ENCODE assay signal across 32 cellular contexts in the genomic region with DNA sequence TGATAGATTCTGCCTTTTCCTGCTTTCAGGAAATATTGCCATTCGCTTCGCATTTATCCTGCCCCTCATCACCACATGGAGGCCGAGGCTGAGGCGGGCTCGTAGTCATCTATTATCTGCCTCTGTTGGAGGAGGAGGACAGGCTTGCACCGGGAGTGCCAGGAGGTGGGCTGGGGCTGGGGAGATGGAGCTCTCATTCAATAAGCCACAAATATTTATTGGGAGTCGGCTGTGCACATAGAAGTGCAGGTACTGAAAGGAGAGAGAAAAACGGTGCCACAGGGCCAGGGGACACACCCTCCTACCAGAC.
"Had no signal": no experiment of that assay in that cellular context is flagged by ENCODE, and none has a peak within 500 bp of the region (broad histone marks: within the 10 kb centered on the region; RNA-seq: fewer than 3 reads in every experiment).

No MANE protein-coding gene starts in this region.

- H3K9me3 Mint-ChIP-seq: activated B cell treated with CpG ODN at 0.5 μM for 24 hours; activated CD4-positive, alpha-beta memory T cell treated with anti-CD3 and anti-CD28 coated beads, Interleukin-2, amount 10 ng/mL, durations not matched to agents 7 days and 5 days; activated CD4-positive, alpha-beta T cell treated with anti-CD3 and anti-CD28 coated beads, Interleukin-2, amount 10 ng/mL, durations not matched to agents 7 days and 5 days; activated naive CD4-positive, alpha-beta T cell treated with anti-CD3 and anti-CD28 coated beads, Interleukin-2, amount 10 ng/mL, durations not matched to agents 7 days and 5 days; activated naive CD4-positive, alpha-beta T cell treated with anti-CD3 and anti-CD28 coated beads, Interleukin-2, amount 50 U/mL, for 24 hours; activated naive CD8-positive, alpha-beta T cell treated with anti-CD3 and anti-CD28 coated beads, Interleukin-2, amount 10 ng/mL, durations not matched to agents 7 days and 5 days; activated naive CD8-positive, alpha-beta T cell treated with anti-CD3 and anti-CD28 coated beads, Interleukin-2, amount 50 U/mL, for 24 hours; activated T-cell treated with anti-CD3 and anti-CD28 coated beads, Interleukin-2, amount 50 U/mL, for 24 hours; activated T-helper 2 cell treated with anti-CD3 and anti-CD28 coated beads, Interferon-gamma antibody, Interleukin-2, Interleukin-4, amounts not matched to agents 10 μg/mL and 5 μg/mL and 100 μg/mL, durations not matched to agents 14 hours and 24 hours and 36 hours; central memory CD8-positive, alpha-beta T cell; T-helper 1 cell treated with Interleukin-12 subunit alpha and Interleukin-12 subunit beta and Interleukin-4 antibody, amounts not matched to agents 30 μg/mL and 1 μg/mL, for 36 hours; T-helper 2 cell treated with Interferon-gamma antibody and Interleukin-4, amounts not matched to agents 5 μg/mL and 100 μg/mL, for 36 hours had no signal

- H3K4me3 Mint-ChIP-seq: activated B cell treated with CpG ODN at 0.5 μM for 24 hours; activated CD4-positive, alpha-beta memory T cell treated with anti-CD3 and anti-CD28 coated beads, Interleukin-2, amount 10 ng/mL, durations not matched to agents 7 days and 5 days; activated CD4-positive, alpha-beta T cell treated with anti-CD3 and anti-CD28 coated beads, Interleukin-2, amount 10 ng/mL, durations not matched to agents 7 days and 5 days; activated CD8-positive, alpha-beta memory T cell treated with anti-CD3 and anti-CD28 coated beads, Interleukin-2, amount 10 ng/mL, durations not matched to agents 7 days and 5 days; activated CD8-positive, alpha-beta T cell treated with anti-CD3 and anti-CD28 coated beads, Interleukin-2, amount 10 ng/mL, durations not matched to agents 7 days and 5 days; activated naive CD4-positive, alpha-beta T cell treated with anti-CD3 and anti-CD28 coated beads, Interleukin-2, amount 10 ng/mL, durations not matched to agents 7 days and 5 days; activated naive CD4-positive, alpha-beta T cell treated with anti-CD3 and anti-CD28 coated beads, Interleukin-2, amount 50 U/mL, for 24 hours; activated naive CD8-positive, alpha-beta T cell; activated naive CD8-positive, alpha-beta T cell treated with anti-CD3 and anti-CD28 coated beads, Interleukin-2, amount 10 ng/mL, durations not matched to agents 7 days and 5 days; activated naive CD8-positive, alpha-beta T cell treated with anti-CD3 and anti-CD28 coated beads, Interleukin-2, amount 50 U/mL, for 24 hours; activated T-cell treated with anti-CD3 and anti-CD28 coated beads, Interleukin-2, amount 50 U/mL, for 24 hours; brain; central memory CD8-positive, alpha-beta T cell; T-helper 1 cell treated with Interleukin-12 subunit alpha and Interleukin-12 subunit beta and Interleukin-4 antibody, amounts not matched to agents 30 μg/mL and 1 μg/mL, for 36 hours; T-helper 2 cell treated with Interferon-gamma antibody and Interleukin-4, amounts not matched to agents 5 μg/mL and 100 μg/mL, for 36 hours had no signal

- H3K27ac Mint-ChIP-seq: activated B cell treated with CpG ODN at 0.5 μM for 24 hours; activated CD4-positive, alpha-beta memory T cell treated with anti-CD3 and anti-CD28 coated beads, Interleukin-2, amount 10 ng/mL, durations not matched to agents 7 days and 5 days; activated CD4-positive, alpha-beta T cell treated with anti-CD3 and anti-CD28 coated beads, Interleukin-2, amount 10 ng/mL, durations not matched to agents 7 days and 5 days; activated CD8-positive, alpha-beta memory T cell treated with anti-CD3 and anti-CD28 coated beads, Interleukin-2, amount 10 ng/mL, durations not matched to agents 7 days and 5 days; activated CD8-positive, alpha-beta T cell treated with anti-CD3 and anti-CD28 coated beads, Interleukin-2, amount 10 ng/mL, durations not matched to agents 7 days and 5 days; activated naive CD4-positive, alpha-beta T cell treated with anti-CD3 and anti-CD28 coated beads, Interleukin-2, amount 10 ng/mL, durations not matched to agents 7 days and 5 days; activated naive CD4-positive, alpha-beta T cell treated with anti-CD3 and anti-CD28 coated beads, Interleukin-2, amount 50 U/mL, for 24 hours; activated naive CD8-positive, alpha-beta T cell; activated naive CD8-positive, alpha-beta T cell treated with anti-CD3 and anti-CD28 coated beads, Interleukin-2, amount 10 ng/mL, durations not matched to agents 7 days and 5 days; activated naive CD8-positive, alpha-beta T cell treated with anti-CD3 and anti-CD28 coated beads, Interleukin-2, amount 50 U/mL, for 24 hours; activated T-cell treated with anti-CD3 and anti-CD28 coated beads, Interleukin-2, amount 50 U/mL, for 24 hours; activated T-helper 2 cell treated with anti-CD3 and anti-CD28 coated beads, Interferon-gamma antibody, Interleukin-2, Interleukin-4, amounts not matched to agents 10 μg/mL and 5 μg/mL and 100 μg/mL, durations not matched to agents 14 hours and 24 hours and 36 hours; T-helper 1 cell treated with Interleukin-12 subunit alpha and Interleukin-12 subunit beta and Interleukin-4 antibody, amounts not matched to agents 30 μg/mL and 1 μg/mL, for 36 hours; T-helper 2 cell treated with Interferon-gamma antibody and Interleukin-4, amounts not matched to agents 5 μg/mL and 100 μg/mL, for 36 hours had no signal

- H3K36me3 Mint-ChIP-seq: activated CD8-positive, alpha-beta memory T cell treated with anti-CD3 and anti-CD28 coated beads, Interleukin-2, amount 10 ng/mL, durations not matched to agents 7 days and 5 days; activated naive CD4-positive, alpha-beta T cell treated with anti-CD3 and anti-CD28 coated beads, Interleukin-2, amount 10 ng/mL, durations not matched to agents 7 days and 5 days; activated naive CD4-positive, alpha-beta T cell treated with anti-CD3 and anti-CD28 coated beads, Interleukin-2, amount 50 U/mL, for 24 hours; activated naive CD8-positive, alpha-beta T cell; activated naive CD8-positive, alpha-beta T cell treated with anti-CD3 and anti-CD28 coated beads, Interleukin-2, amount 10 ng/mL, durations not matched to agents 7 days and 5 days; brain had no signal

- H3K4me3 ChIP-seq: ascending aorta, cardiac muscle cell had no signal

- H3K27me3 ChIP-seq: ascending aorta had no signal

- H3K36me3 ChIP-seq: ascending aorta, cardiac muscle cell had no signal

- DNase-seq: activated B cell treated with CpG ODN at 0.5 μM for 24 hours; activated CD4-positive, alpha-beta memory T cell treated with anti-CD3 and anti-CD28 coated beads, Interleukin-2, amount 10 ng/mL, durations not matched to agents 7 days and 5 days; activated CD4-positive, alpha-beta T cell treated with anti-CD3 and anti-CD28 coated beads for 4 hours; activated CD4-positive, alpha-beta T cell treated with anti-CD3 and anti-CD28 coated beads, Interleukin-2, amount 10 ng/mL, durations not matched to agents 7 days and 5 days; activated CD4-positive, alpha-beta T cell treated with anti-CD3 and anti-CD28 coated beads, Interleukin-2, amount 50 U/mL, for 48 hours; activated CD4-positive, CD25-positive, alpha-beta regulatory T cell treated with anti-CD3 and anti-CD28 coated beads, Interleukin-2, amount 50 U/mL, for 72 hours; activated CD8-positive, alpha-beta memory T cell treated with anti-CD3 and anti-CD28 coated beads, Interleukin-2, amount 10 ng/mL, durations not matched to agents 7 days and 5 days; activated CD8-positive, alpha-beta memory T cell treated with anti-CD3 and anti-CD28 coated beads, Interleukin-2, amount 50 U/mL, for 48 hours; activated CD8-positive, alpha-beta T cell treated with anti-CD3 and anti-CD28 coated beads, Interleukin-2, amount 10 ng/mL, durations not matched to agents 7 days and 5 days; activated effector memory CD4-positive, alpha-beta T cell treated with Interleukin-2 at 50 U/mL for 16 hours; activated gamma-delta T cell; activated naive CD4-positive, alpha-beta T cell treated with anti-CD3 and anti-CD28 coated beads, Interleukin-2, amount 10 ng/mL, durations not matched to agents 7 days and 5 days; activated naive CD4-positive, alpha-beta T cell treated with Interleukin-2 at 50 U/mL for 16 hours; activated naive CD8-positive, alpha-beta T cell treated with anti-CD3 and anti-CD28 coated beads, Interleukin-2, amount 10 ng/mL, durations not matched to agents 7 days and 5 days; activated naive CD8-positive, alpha-beta T cell treated with anti-CD3 and anti-CD28 coated beads, Interleukin-2, amount 50 U/mL, for 24 hours; activated T-cell treated with anti-CD3 and anti-CD28 coated beads, Interleukin-2, amount 50 U/mL, for 24 hours; activated T-cell treated with anti-CD3 and anti-CD28 coated beads, Interleukin-2, amount 50 U/mL, for 48 hours; amygdala; anterior cingulate cortex; caudate nucleus; T-helper 1 cell; T-helper 2 cell; T-helper 9 cell had no signal

- H3K4me1 Mint-ChIP-seq: activated B cell treated with CpG ODN at 0.5 μM for 24 hours; activated CD4-positive, alpha-beta memory T cell treated with anti-CD3 and anti-CD28 coated beads, Interleukin-2, amount 10 ng/mL, durations not matched to agents 7 days and 5 days; activated CD4-positive, alpha-beta T cell treated with anti-CD3 and anti-CD28 coated beads, Interleukin-2, amount 10 ng/mL, durations not matched to agents 7 days and 5 days; activated CD8-positive, alpha-beta memory T cell treated with anti-CD3 and anti-CD28 coated beads, Interleukin-2, amount 10 ng/mL, durations not matched to agents 7 days and 5 days; activated naive CD4-positive, alpha-beta T cell treated with anti-CD3 and anti-CD28 coated beads, Interleukin-2, amount 10 ng/mL, durations not matched to agents 7 days and 5 days; activated naive CD4-positive, alpha-beta T cell treated with anti-CD3 and anti-CD28 coated beads, Interleukin-2, amount 50 U/mL, for 24 hours; activated naive CD8-positive, alpha-beta T cell treated with anti-CD3 and anti-CD28 coated beads, Interleukin-2, amount 10 ng/mL, durations not matched to agents 7 days and 5 days; activated naive CD8-positive, alpha-beta T cell treated with anti-CD3 and anti-CD28 coated beads, Interleukin-2, amount 50 U/mL, for 24 hours; central memory CD8-positive, alpha-beta T cell had no signal
